22 cellular contexts compared by ENCODE assay signal in the genomic region with DNA sequence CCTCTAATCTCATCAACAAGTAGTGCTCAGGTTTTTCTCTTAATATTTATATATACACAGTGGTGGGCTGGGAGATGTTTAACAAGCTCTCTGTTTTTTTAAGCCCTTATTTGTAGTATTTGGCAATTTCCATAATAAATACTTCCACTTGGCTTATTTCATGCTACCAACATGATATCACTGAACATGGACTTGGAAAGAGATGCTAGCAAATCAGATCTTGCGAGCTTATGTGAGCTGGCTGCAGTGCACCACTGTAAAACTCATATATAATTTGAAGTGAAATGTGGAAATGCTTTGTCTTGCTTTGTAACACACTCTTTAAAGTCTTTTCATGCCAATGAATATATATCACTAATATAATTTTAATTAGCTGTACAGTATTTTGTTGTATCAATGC.
"Had no signal": no experiment of that assay in that cellular context is flagged by ENCODE, and none has a peak within 500 bp of the region (broad histone marks: within the 10 kb centered on the region; RNA-seq: fewer than 3 reads in every experiment).

No MANE protein-coding gene starts in this region.

- ATAC-seq: activated CD8-positive, alpha-beta memory T cell treated with anti-CD3 and anti-CD28 coated beads, Interleukin-2, amount 10 ng/mL, durations not matched to agents 7 days and 5 days; activated naive CD8-positive, alpha-beta T cell treated with anti-CD3 and anti-CD28 coated beads, Interleukin-2, amount 50 U/mL, for 24 hours; left lung; stimulated activated naive CD8-positive, alpha-beta T cell treated with anti-CD3 and anti-CD28 coated beads, Interleukin-15, Interleukin-2, amounts not matched to agents 100 U/mL and 50 U/mL, for 24 hours; T-cell had no signal

- DNase-seq: activated B cell treated with CpG ODN at 0.5 μM for 24 hours; activated CD4-positive, alpha-beta memory T cell treated with anti-CD3 and anti-CD28 coated beads, Interleukin-2, amount 10 ng/mL, durations not matched to agents 7 days and 5 days; activated CD4-positive, alpha-beta T cell treated with anti-CD3 and anti-CD28 coated beads for 48 hours; activated CD8-positive, alpha-beta memory T cell treated with anti-CD3 and anti-CD28 coated beads, Interleukin-2, amount 10 ng/mL, durations not matched to agents 7 days and 5 days; activated naive CD4-positive, alpha-beta T cell treated with anti-CD3 and anti-CD28 coated beads, Interleukin-2, amount 10 ng/mL, durations not matched to agents 7 days and 5 days; activated naive CD8-positive, alpha-beta T cell treated with anti-CD3 and anti-CD28 coated beads, Interleukin-2, amount 50 U/mL, for 24 hours; activated T-cell treated with anti-CD3 and anti-CD28 coated beads, Interleukin-2, amount 50 U/mL, for 24 hours; effector CD8-positive, alpha-beta T cell; kidney; left lung; occipital lobe; posterior cingulate gyrus; retina; stimulated activated naive CD8-positive, alpha-beta T cell treated with anti-CD3 and anti-CD28 coated beads, Interleukin-15, Interleukin-2, amounts not matched to agents 100 U/mL and 50 U/mL, for 24 hours; substantia nigra; T-cell; T-helper 9 cell; tibial artery had no signal

- H3K9me3 Mint-ChIP-seq: activated B cell treated with CpG ODN at 0.5 μM for 24 hours; activated CD4-positive, alpha-beta memory T cell treated with anti-CD3 and anti-CD28 coated beads, Interleukin-2, amount 10 ng/mL, durations not matched to agents 7 days and 5 days; activated naive CD4-positive, alpha-beta T cell treated with anti-CD3 and anti-CD28 coated beads, Interleukin-2, amount 10 ng/mL, durations not matched to agents 7 days and 5 days; activated naive CD8-positive, alpha-beta T cell treated with anti-CD3 and anti-CD28 coated beads, Interleukin-2, amount 50 U/mL, for 24 hours; activated T-cell treated with anti-CD3 and anti-CD28 coated beads, Interleukin-2, amount 50 U/mL, for 24 hours; dendritic cell treated with granulocyte-macrophage colony-stimulating factor and Interleukin-4, amounts not matched to agents 40 ng/mL and 50 ng/mL, for 4 days; T-cell had no signal

- H3K4me1 Mint-ChIP-seq: activated B cell treated with CpG ODN at 0.5 μM for 24 hours; activated CD4-positive, alpha-beta memory T cell treated with anti-CD3 and anti-CD28 coated beads, Interleukin-2, amount 10 ng/mL, durations not matched to agents 7 days and 5 days; activated CD8-positive, alpha-beta memory T cell treated with anti-CD3 and anti-CD28 coated beads, Interleukin-2, amount 10 ng/mL, durations not matched to agents 7 days and 5 days; activated naive CD4-positive, alpha-beta T cell treated with anti-CD3 and anti-CD28 coated beads, Interleukin-2, amount 10 ng/mL, durations not matched to agents 7 days and 5 days; activated naive CD8-positive, alpha-beta T cell treated with anti-CD3 and anti-CD28 coated beads, Interleukin-2, amount 50 U/mL, for 24 hours; T-cell had no signal

- H3K27ac Mint-ChIP-seq: activated B cell treated with CpG ODN at 0.5 μM for 24 hours; activated CD4-positive, alpha-beta memory T cell treated with anti-CD3 and anti-CD28 coated beads, Interleukin-2, amount 10 ng/mL, durations not matched to agents 7 days and 5 days; activated CD8-positive, alpha-beta memory T cell treated with anti-CD3 and anti-CD28 coated beads, Interleukin-2, amount 10 ng/mL, durations not matched to agents 7 days and 5 days; activated naive CD4-positive, alpha-beta T cell treated with anti-CD3 and anti-CD28 coated beads, Interleukin-2, amount 10 ng/mL, durations not matched to agents 7 days and 5 days; activated naive CD8-positive, alpha-beta T cell treated with anti-CD3 and anti-CD28 coated beads, Interleukin-2, amount 50 U/mL, for 24 hours; activated T-cell treated with anti-CD3 and anti-CD28 coated beads, Interleukin-2, amount 50 U/mL, for 24 hours; dendritic cell treated with granulocyte-macrophage colony-stimulating factor and Interleukin-4, amounts not matched to agents 40 ng/mL and 50 ng/mL, for 4 days; T-cell had no signal

- H3K9me3 ChIP-seq: ascending aorta, esophagus muscularis mucosa, left lung, tibial artery had no signal

- H3K4me1 ChIP-seq: ascending aorta, esophagus muscularis mucosa, left lung, tibial artery had no signal

- H3K36me3 ChIP-seq: ascending aorta, esophagus muscularis mucosa, left lung, tibial artery had no signal

- H3K27me3 ChIP-seq: ascending aorta, esophagus muscularis mucosa, left lung, tibial artery had no signal

- H3K36me3 Mint-ChIP-seq: activated CD8-positive, alpha-beta memory T cell treated with anti-CD3 and anti-CD28 coated beads, Interleukin-2, amount 10 ng/mL, durations not matched to agents 7 days and 5 days; activated naive CD4-positive, alpha-beta T cell treated with anti-CD3 and anti-CD28 coated beads, Interleukin-2, amount 10 ng/mL, durations not matched to agents 7 days and 5 days; T-cell had no signal

- H3K27ac ChIP-seq: ascending aorta, esophagus muscularis mucosa, left lung, skin epidermis, tibial artery had no signal

- H3K4me3 Mint-ChIP-seq: activated B cell treated with CpG ODN at 0.5 μM for 24 hours; activated CD4-positive, alpha-beta memory T cell treated with anti-CD3 and anti-CD28 coated beads, Interleukin-2, amount 10 ng/mL, durations not matched to agents 7 days and 5 days; activated CD8-positive, alpha-beta memory T cell treated with anti-CD3 and anti-CD28 coated beads, Interleukin-2, amount 10 ng/mL, durations not matched to agents 7 days and 5 days; activated naive CD4-positive, alpha-beta T cell treated with anti-CD3 and anti-CD28 coated beads, Interleukin-2, amount 10 ng/mL, durations not matched to agents 7 days and 5 days; activated naive CD8-positive, alpha-beta T cell treated with anti-CD3 and anti-CD28 coated beads, Interleukin-2, amount 50 U/mL, for 24 hours; activated T-cell treated with anti-CD3 and anti-CD28 coated beads, Interleukin-2, amount 50 U/mL, for 24 hours; dendritic cell treated with granulocyte-macrophage colony-stimulating factor and Interleukin-4, amounts not matched to agents 40 ng/mL and 50 ng/mL, for 4 days; T-cell had no signal

- H3K4me3 ChIP-seq: ascending aorta, esophagus muscularis mucosa, left lung, skin epidermis, tibial artery had no signal
